ENCODE assay signal across 16 cellular contexts in the genomic region with DNA sequence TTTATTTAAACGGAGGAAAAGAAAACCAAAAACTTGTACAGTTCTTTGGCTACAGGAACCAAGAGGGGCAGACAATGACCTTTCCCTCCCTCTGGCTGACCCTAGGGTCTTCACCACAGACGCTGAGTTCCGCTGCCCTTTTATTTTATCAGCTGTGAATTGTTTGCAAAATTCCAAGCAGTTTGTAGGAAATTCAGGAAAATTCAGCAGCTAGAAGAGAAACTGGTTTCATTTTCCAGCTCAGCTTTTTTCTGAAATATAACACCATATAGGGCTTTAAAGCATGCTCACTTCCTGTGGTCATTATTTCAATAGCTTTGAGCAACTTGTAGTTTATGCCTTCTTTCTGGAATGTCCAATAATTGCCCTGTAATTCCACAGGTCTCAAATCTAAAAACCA. TPM values are rescaled to one million over a fixed set of nuclear protein-coding genes. Genes with fewer than 3 reads are reported as not detected.
DNase-seq lines count a peak whose midpoint lies in the region; ATAC-seq and TF ChIP-seq lines count a peak whose summit lies in the region.
"Had no signal": no experiment of that assay in that cellular context is flagged by ENCODE, and none has a peak within 500 bp of the region (broad histone marks: within the 10 kb centered on the region; RNA-seq: fewer than 3 reads in every experiment).

No MANE protein-coding gene starts in this region.

- H3K36me3 ChIP-seq in psoas muscle (ENCODE audit: insufficient read depth in 1 of 2, low read depth in 1 of 2) = no peaks in the 10 kb centered on the region
- H3K36me3 ChIP-seq: suprapubic skin had no signal

- peak overlapping the region; percentile 65 for H3K4me3 Mint-ChIP-seq in neural crest cell
- H3K4me3 Mint-ChIP-seq: activated CD4-positive, alpha-beta T cell treated with anti-CD3 and anti-CD28 coated beads, Interleukin-2, amount 10 ng/mL, durations not matched to agents 7 days and 5 days; memory B cell; T-cell had no signal

- H3K27me3 ChIP-seq in right cardiac atrium (ENCODE audit: control insufficient read depth, insufficient read depth) (no peaks in the 10 kb centered on the region), dorsolateral prefrontal cortex (no peaks in the 10 kb centered on the region), foreskin keratinocyte (peaks cover 13% of the 10 kb centered on the region), psoas muscle (ENCODE audit: insufficient read depth in 3 of 3, low read length in 2 of 3) (no peaks in the 10 kb centered on the region)
- H3K27me3 ChIP-seq: suprapubic skin had no signal

- no peaks in the 10 kb centered on the region for H3K9me3 Mint-ChIP-seq in neural crest cell
- H3K9me3 Mint-ChIP-seq: activated CD4-positive, alpha-beta T cell treated with anti-CD3 and anti-CD28 coated beads, Interleukin-2, amount 10 ng/mL, durations not matched to agents 7 days and 5 days; memory B cell; T-cell had no signal

- H3K36me3 Mint-ChIP-seq in neural crest cell (ENCODE audit: low read depth) = no peaks in the 10 kb centered on the region
- H3K36me3 Mint-ChIP-seq: memory B cell, T-cell had no signal

- no peaks in the 10 kb centered on the region for H3K9me3 ChIP-seq in right cardiac atrium (ENCODE audit: control insufficient read depth, low read length)
- no peaks in the 10 kb centered on the region for H3K9me3 ChIP-seq in psoas muscle
- H3K9me3 ChIP-seq: suprapubic skin had no signal

- peak in 1 of 2 donors; percentile 5 for ATAC-seq in right cardiac atrium
- ATAC-seq in Right ventricle myocardium superior (ENCODE audit: poor library complexity) = no peak
- no peak for ATAC-seq in foreskin keratinocyte
- ATAC-seq in psoas muscle = no peak
- no peak for ATAC-seq in esophagus mucosa
- ATAC-seq: T-cell had no signal

- H3K4me1 ChIP-seq in right cardiac atrium (ENCODE audit: control insufficient read depth, insufficient read depth, low read length) (peaks cover 9% of the 10 kb centered on the region), foreskin keratinocyte (no peaks in the 10 kb centered on the region), psoas muscle (peaks cover 21% of the 10 kb centered on the region)

- H3K4me3 ChIP-seq in right cardiac atrium (ENCODE audit: low read length) = no peak overlapping the region
- peak overlapping the region in 1 of 59 donors; percentile 6 for H3K4me3 ChIP-seq in dorsolateral prefrontal cortex
- H3K4me3 ChIP-seq in psoas muscle = no peak overlapping the region
- H3K4me3 ChIP-seq: suprapubic skin had no signal

- DNase-seq in right cardiac atrium = no peak
- no peak for DNase-seq in Right ventricle myocardium superior
- DNase-seq in dorsolateral prefrontal cortex = no peak
- no peak for DNase-seq in neural crest cell (ENCODE audit: low read depth, low spot score)
- no peak for DNase-seq in globus pallidus (ENCODE audit: low spot score)
- no peak for DNase-seq in foreskin keratinocyte
- no peak for DNase-seq in psoas muscle
- DNase-seq: activated CD4-positive, alpha-beta T cell treated with anti-CD3 and anti-CD28 coated beads, Interleukin-2, amount 10 ng/mL, durations not matched to agents 7 days and 5 days; glutamatergic neuron; NCI-H1930; T-cell had no signal

- intact Hi-C loops in right cardiac atrium (cut with DNase I) = no loop called here
- intact Hi-C loops in Right ventricle myocardium superior (cut with DNase I) = no loop called here
- intact Hi-C loops in dorsolateral prefrontal cortex (cut with DNase I) = loop anchor here in 1 of 2 donors (5.0 kb wide), 1 partner anchor 84 kb away; no protein-coding TSS in a partner anchor
- intact Hi-C loops in psoas muscle (cut with DNase I) = loop anchor here in 1 of 2 donors (2.0 kb wide), 1 partner anchor 95 kb away; no protein-coding TSS in a partner anchor

- H3K4me1 Mint-ChIP-seq in neural crest cell = peaks cover 39% of the 10 kb centered on the region

- no peak for TF ChIP-seq CTCF in dorsolateral prefrontal cortex (IDR thresholded peaks at IDR 0.05 in 54 of 56, conservative IDR thresholded peaks at IDR 0.05 in 2 of 56; ENCODE audit: low read depth in 1 of 56, partially characterized antibody in 56 of 56)
- TF ChIP-seq CTCF in neural crest cell (conservative IDR thresholded peaks at IDR 0.05) = no peak
- TF ChIP-seq CTCF in foreskin keratinocyte (conservative IDR thresholded peaks at IDR 0.05) = no peak
- no peak for TF ChIP-seq CTCF in psoas muscle (IDR thresholded peaks at IDR 0.05)

- WGBS in right cardiac atrium = 35% methylated on average over 3 of the region's 3 CpGs
- 56 to 65% (median 64%) methylated on average over 3 of the region's 3 CpGs for WGBS in psoas muscle, 3 donors

- H3K27me3 Mint-ChIP-seq in neural crest cell (ENCODE audit: low read depth) = no peaks in the 10 kb centered on the region

- H3K27ac ChIP-seq in right cardiac atrium (ENCODE audit: low read length) (peak overlapping the region; percentile 20), dorsolateral prefrontal cortex (peak overlapping the region in 30 of 59 donors; percentile 1 to 98 (median 34)), foreskin keratinocyte (no peak overlapping the region), psoas muscle (no peak overlapping the region)
- H3K27ac ChIP-seq: suprapubic skin had no signal

- H3K27ac Mint-ChIP-seq in neural crest cell (ENCODE audit: unreplicated experiment) = no peak overlapping the region
- H3K27ac Mint-ChIP-seq: activated CD4-positive, alpha-beta T cell treated with anti-CD3 and anti-CD28 coated beads, Interleukin-2, amount 10 ng/mL, durations not matched to agents 7 days and 5 days; memory B cell; T-cell had no signal

RNA-seq across cellular contexts. Expression of a gene that starts 5.5 kb away (rescaled TPM):
- 10 to 100 TPM; 30.5 to 49.8 (median 38.7) TPM for total RNA-seq in right cardiac atrium
- polyA plus RNA-seq in right cardiac atrium = 20.0 TPM
- total RNA-seq in Right ventricle myocardium superior = 26.9 TPM
- 10 to 100 TPM; 17.6 to 51.8 (median 34.2) TPM for total RNA-seq in dorsolateral prefrontal cortex
- total RNA-seq in neural crest cell = 85.3 and 92.2 TPM in 2 replicates
- 4.9 TPM in 2 replicates for total RNA-seq in foreskin keratinocyte
- 1.9 and 2.3 TPM in 2 replicates for polyA plus RNA-seq in foreskin keratinocyte
- total RNA-seq in psoas muscle = 10 to 100 TPM; 17.3 to 24.2 (median 21.2) TPM
- 10 to 100 TPM in 2 of 3 donors, 1 to 10 TPM in 1; 6.7 to 17.4 (median 16.7) TPM for polyA plus RNA-seq in psoas muscle
- 5.5 TPM for total RNA-seq in esophagus mucosa

RNA-seq across cellular contexts. Expression of a gene that starts 37.0 kb away (rescaled TPM):
- total RNA-seq in right cardiac atrium = 1 to 10 TPM; 1.0 to 2.4 (median 1.5) TPM
- 1.3 TPM for polyA plus RNA-seq in right cardiac atrium
- 0.75 TPM for total RNA-seq in Right ventricle myocardium superior
- total RNA-seq in dorsolateral prefrontal cortex = 1 to 10 TPM in 113 of 120 experiments, under 1 TPM in 7; 0.32 to 5.8 (median 2.6) TPM
- total RNA-seq in neural crest cell = not detected in 2 replicates
- total RNA-seq in foreskin keratinocyte = 80.3 and 93.6 TPM in 2 replicates
- polyA plus RNA-seq in foreskin keratinocyte = 118 and 144 TPM in 2 replicates
- total RNA-seq in psoas muscle = 1 to 10 TPM; 1.2 to 5.0 (median 3.0) TPM
- polyA plus RNA-seq in psoas muscle = 10 to 100 TPM in 1 of 3 donors, 1 to 10 TPM in 2; 4.0 to 14.7 (median 4.5) TPM
- 4.7 TPM for total RNA-seq in esophagus mucosa
- total RNA-seq: activated CD4-positive, alpha-beta T cell treated with anti-CD3 and anti-CD28 coated beads, Interleukin-2, amount 10 ng/mL, durations not matched to agents 7 days and 5 days had no signal

RNA-seq across cellular contexts. Expression of a gene that starts 38.4 kb away (rescaled TPM):
- not detected for total RNA-seq in right cardiac atrium
- not detected for polyA plus RNA-seq in right cardiac atrium
- not detected for total RNA-seq in Right ventricle myocardium superior
- not detected for total RNA-seq in dorsolateral prefrontal cortex
- total RNA-seq in neural crest cell = not detected in 2 replicates
- total RNA-seq in foreskin keratinocyte = not detected in 2 replicates
- polyA plus RNA-seq in foreskin keratinocyte = not detected in 2 replicates
- not detected for total RNA-seq in psoas muscle
- not detected for polyA plus RNA-seq in psoas muscle
- total RNA-seq in esophagus mucosa = not detected
- total RNA-seq: activated CD4-positive, alpha-beta T cell treated with anti-CD3 and anti-CD28 coated beads, Interleukin-2, amount 10 ng/mL, durations not matched to agents 7 days and 5 days; cerebellum; posterior vena cava; suprapubic skin; T-cell had no signal

Comparison
In these comparisons a context has a peak if more than half of its experiments do, and no peak if none do; other contexts are left out.
1. H3K27ac ChIP-seq: peak in right cardiac atrium (single experiment) and dorsolateral prefrontal cortex (30 of 59); none in foreskin keratinocyte (single experiment) and psoas muscle (single experiment).
2. RNA of a gene that starts 37.0 kb away (total RNA-seq): 80.3 to 93.6 TPM in foreskin keratinocyte; 4.7 TPM in esophagus mucosa (single experiment), 1.2 to 5.0 TPM in psoas muscle, 0.32 to 5.8 TPM in dorsolateral prefrontal cortex, 1.0 to 2.4 TPM in right cardiac atrium, 0.75 TPM in Right ventricle myocardium superior (single experiment) and not detected in neural crest cell; every median in the first group is over 10 times any median in the second.